9 cellular contexts compared by ENCODE assay signal in genomic region chr1:14599173-14599754, GRCh38. TPM values are rescaled to one million over a fixed set of nuclear protein-coding genes. Genes with fewer than 3 reads are reported as not detected.
A peak's percentile ranks its signal among the peaks of the same experiment; 100 is the strongest.
DNase-seq lines count a peak whose midpoint lies in the region; ATAC-seq and TF ChIP-seq lines count a peak whose summit lies in the region.
"Had no signal": no experiment of that assay in that cellular context is flagged by ENCODE, and none has a peak within 500 bp of the region (broad histone marks: within the 10 kb centered on the region; RNA-seq: fewer than 3 reads in every experiment).

No MANE protein-coding gene starts in this region.

- DNase-seq in D341Med (ENCODE audit: low spot score) (peak; percentile 16), M059J (ENCODE audit: low read depth) (peak; percentile 22), foreskin fibroblast (peak in 1 of 2 donors; percentile 35), osteoblast (ENCODE audit: insufficient read length, low spot score, missing footprints) (peak; percentile 89), uterus (no peak), COR-L47 (lab: John Stamatoyannopoulos, UW) (no peak)
- DNase-seq: stimulated activated CD4-positive, alpha-beta T cell treated with anti-CD3 and anti-CD28 coated beads, Interleukin-2, amount 100 ng/mL, for 24 hours had no signal

- H3K4me3 ChIP-seq in foreskin fibroblast (ENCODE audit: low read depth in 1 of 2, low read length in 2 of 2) (peak overlapping the region; percentile 4 to 71), osteoblast (ENCODE audit: insufficient read depth, low read length) (peak overlapping the region; percentile 72), uterus (no peak overlapping the region)

- H3K4me1 ChIP-seq in osteoblast (ENCODE audit: insufficient read depth, low read length) (peaks cover 4% of the 10 kb centered on the region), uterus (peaks cover 0 to 16% of the 10 kb centered on the region in 2 donors)

- peak overlapping the region; percentile 80 for H3K4me2 ChIP-seq in osteoblast (ENCODE audit: insufficient read depth, low read length)

- no peak for ATAC-seq in GM18858 (IDR thresholded peaks at IDR 0.05; ENCODE audit: unreplicated experiment)
- ATAC-seq in activated CD4-positive, CD25-positive, alpha-beta regulatory T cell treated with anti-CD3 and anti-CD28 coated beads, Interleukin-2, amount 50 U/mL, for 24 hours = no peak

- H3K9me3 ChIP-seq in osteoblast (ENCODE audit: low read depth, low read length) (no peaks in the 10 kb centered on the region), uterus (no peaks in the 10 kb centered on the region)

- peak overlapping the region; percentile 41 for H2AFZ ChIP-seq in osteoblast (ENCODE audit: low read length)

- no peak for TF ChIP-seq CTCF in foreskin fibroblast (IDR thresholded peaks at IDR 0.05; ENCODE audit: low read depth, low read length)
- TF ChIP-seq CTCF in osteoblast (IDR thresholded peaks at IDR 0.05; ENCODE audit: extremely low read depth, low read depth, low read length) = no peak
- TF ChIP-seq CTCF in uterus (IDR thresholded peaks at IDR 0.05) = no peak

- H3K27ac ChIP-seq in osteoblast (ENCODE audit: low read depth, low read length) (no peak overlapping the region), uterus (no peak overlapping the region)

- peaks cover 51% of the 10 kb centered on the region for H3K27me3 ChIP-seq in osteoblast (ENCODE audit: insufficient read depth, low read length)
- no peaks in the 10 kb centered on the region for H3K27me3 ChIP-seq in uterus

- H3K36me3 ChIP-seq in osteoblast (ENCODE audit: insufficient read depth, low read length) (no peaks in the 10 kb centered on the region), uterus (no peaks in the 10 kb centered on the region)

- intact Hi-C loops in uterus (cut with DNase I; ENCODE audit: low total_unique reads) = no loop called here

- TF ChIP-seq POLR2A in uterus (IDR thresholded peaks at IDR 0.05) = no peak

- H4K20me1 ChIP-seq in osteoblast (ENCODE audit: insufficient read depth, low read length) = no peaks in the 10 kb centered on the region

- H3K79me2 ChIP-seq in osteoblast (ENCODE audit: insufficient read depth, low read length) = no peaks in the 10 kb centered on the region

RNA-seq across cellular contexts. Expression of gene KAZN, which starts 0.8 kb away (rescaled TPM):
- 2.0 and 6.4 TPM in 2 replicates for total RNA-seq in M059J (2014; rRNA removed; shearing (Covaris generic))
- 9.0 and 10.3 TPM in 2 replicates for total RNA-seq in osteoblast
- 10 to 100 TPM in 1 of 4 donors, 1 to 10 TPM in 2, under 1 TPM in 1; 0.77 to 12.3 (median 4.9) TPM for total RNA-seq in uterus

Comparison
In these comparisons a context has a peak if more than half of its experiments do, and no peak if none do; other contexts are left out.
1. DNase-seq: peak in D341Med (single experiment), M059J (single experiment) and osteoblast (single experiment); none in uterus (0 of 2) and COR-L47 (single experiment).
2. H3K4me3 ChIP-seq: peak in foreskin fibroblast (2 of 2) and osteoblast (single experiment); none in uterus (0 of 2).